In genomic region chr10:96700477-96701099, GRCh38 we compare ENCODE assay signal across 7 cellular contexts. TPM values are rescaled to one million over a fixed set of nuclear protein-coding genes. Genes with fewer than 3 reads are reported as not detected.
DNase-seq lines count a peak whose midpoint lies in the region; ATAC-seq and TF ChIP-seq lines count a peak whose summit lies in the region.

No MANE protein-coding gene starts in this region.

- H3K4me1 Mint-ChIP-seq in activated CD4-positive, alpha-beta memory T cell treated with anti-CD3 and anti-CD28 coated beads for 36 hours (ENCODE audit: low read depth): peaks cover 10% of the 10 kb centered on the region

- no peak overlapping the region for H3K27ac Mint-ChIP-seq in activated CD4-positive, alpha-beta memory T cell treated with anti-CD3 and anti-CD28 coated beads for 36 hours

- H3K27me3 ChIP-seq in rectal smooth muscle tissue (ENCODE audit: control insufficient read depth, insufficient read depth, low read length): no peaks in the 10 kb centered on the region
- H3K27me3 ChIP-seq in ovary: no peaks in the 10 kb centered on the region

- H3K4me3 ChIP-seq in rectal smooth muscle tissue (ENCODE audit: low read length) (peak overlapping the region; percentile 36), ovary (no peak overlapping the region)

- H3K9ac ChIP-seq in rectal smooth muscle tissue (ENCODE audit: low read length): no peak overlapping the region

- no peaks in the 10 kb centered on the region for H3K27me3 Mint-ChIP-seq in activated CD4-positive, alpha-beta memory T cell treated with anti-CD3 and anti-CD28 coated beads for 36 hours

- POLR2A ChIA-PET in activated CD4-positive, alpha-beta memory T cell treated with anti-CD3 and anti-CD28 coated beads for 36 hours (lab: Charles Lee): no interaction called here

- 88 to 93% (median 91%) methylated on average over 12 of the region's 12 CpGs for WGBS in ovary, 3 donors

- H3K9me3 ChIP-seq in ovary: no peaks in the 10 kb centered on the region

- CTCF ChIA-PET in activated CD4-positive, alpha-beta memory T cell treated with anti-CD3 and anti-CD28 coated beads for 36 hours (lab: Charles Lee): no interaction called here

- TF ChIP-seq POLR2A in ovary (IDR thresholded peaks at IDR 0.05): no peak

- TF ChIP-seq EP300 in ovary (IDR thresholded peaks at IDR 0.05): no peak

- peak; percentile 72 for DNase-seq in NOMO-1 treated with DMSO at 0.1 percent for 48 hours (lab: John Stamatoyannopoulos, UW; ENCODE audit: unreplicated experiment)
- DNase-seq in ovary: no peak
- no peak for DNase-seq in NCI-H748 (lab: John Stamatoyannopoulos, UW; ENCODE audit: unreplicated experiment)
- DNase-seq in activated CD4-positive, alpha-beta memory T cell treated with anti-CD3 and anti-CD28 coated beads for 36 hours: no peak

- TF ChIP-seq CTCF in ovary (IDR thresholded peaks at IDR 0.05): no peak

- no peaks in the 10 kb centered on the region for H3K9me3 Mint-ChIP-seq in activated CD4-positive, alpha-beta memory T cell treated with anti-CD3 and anti-CD28 coated beads for 36 hours

- intact Hi-C loops in ovary (cut with DNase I): no loop called here
- intact Hi-C loops in activated CD4-positive, alpha-beta memory T cell treated with anti-CD3 and anti-CD28 coated beads for 36 hours (cut with micrococcal nuclease): no loop called here

- H3K4me3 Mint-ChIP-seq in activated CD4-positive, alpha-beta memory T cell treated with anti-CD3 and anti-CD28 coated beads for 36 hours: no peak overlapping the region

- H3K36me3 Mint-ChIP-seq in activated CD4-positive, alpha-beta memory T cell treated with anti-CD3 and anti-CD28 coated beads for 36 hours: no peaks in the 10 kb centered on the region

- H3K27ac ChIP-seq in rectal smooth muscle tissue (ENCODE audit: low read depth, low read length) (no peak overlapping the region), ovary (no peak overlapping the region)

- H3K4me1 ChIP-seq in rectal smooth muscle tissue (ENCODE audit: control insufficient read depth, insufficient read depth, low read length): no peaks in the 10 kb centered on the region
- H3K4me1 ChIP-seq in ovary (ENCODE audit: insufficient read depth): no peaks in the 10 kb centered on the region

- ATAC-seq in GM19025 (IDR thresholded peaks at IDR 0.05; ENCODE audit: low read depth, unreplicated experiment): peak; percentile 87
- ATAC-seq in HG02798 (IDR thresholded peaks at IDR 0.05; ENCODE audit: poor library complexity, unreplicated experiment): peak; percentile 73

- H3K36me3 ChIP-seq in rectal smooth muscle tissue (ENCODE audit: control insufficient read depth, insufficient read depth, low read length): no peaks in the 10 kb centered on the region
- H3K36me3 ChIP-seq in ovary: no peaks in the 10 kb centered on the region

RNA-seq across cellular contexts. Expression of gene PIK3AP1, which starts 19.7 kb away (rescaled TPM):
- 10 to 100 TPM in 2 of 7 donors, 1 to 10 TPM in 5; 4.6 to 14.2 (median 7.8) TPM for total RNA-seq in ovary
- polyA plus RNA-seq in ovary: 1 to 10 TPM; 2.5 to 9.9 TPM
- 1 to 10 TPM; 3.4 to 4.3 TPM for total RNA-seq in activated CD4-positive, alpha-beta memory T cell treated with anti-CD3 and anti-CD28 coated beads for 36 hours
